Comparison of ENCODE assay signal across 19 cellular contexts in the genomic region with DNA sequence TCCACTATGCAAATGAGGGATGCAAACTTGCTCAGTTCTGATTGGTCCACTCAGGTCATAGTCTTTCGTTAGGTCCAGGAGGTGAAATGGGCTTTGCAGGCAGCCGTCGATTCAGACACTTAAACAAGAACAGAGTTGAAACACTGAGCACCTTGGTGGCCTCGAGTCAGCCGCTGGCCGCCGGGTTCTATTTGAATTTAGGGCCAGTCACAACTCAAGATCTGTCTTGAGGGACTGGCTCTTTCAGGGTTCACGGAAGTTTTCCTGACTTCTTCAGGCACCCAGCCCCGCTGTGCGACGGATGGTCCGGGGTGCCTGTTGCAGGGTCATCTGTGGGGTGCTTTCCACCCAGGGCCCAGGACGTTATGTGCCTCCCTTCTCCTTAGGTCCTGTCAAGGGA.
"Had no signal": no experiment of that assay in that cellular context is flagged by ENCODE, and none has a peak within 500 bp of the region (broad histone marks: within the 10 kb centered on the region; RNA-seq: fewer than 3 reads in every experiment).

No MANE protein-coding gene starts in this region.

- H3K27ac ChIP-seq: KMS-11, RWPE1 had no signal

- H3K9ac ChIP-seq: KMS-11, SK-N-SH had no signal

- DNase-seq: IMR-90, Kasumi-1, MM.1S, NCI-H1092 treated with DMSO at 0.1 percent for 48 hours, NCI-H1436, NCI-H187, NCI-H2029, NCI-H2081 treated with DMSO at 0.1 percent for 48 hours, NCI-H2171, NCI-H226, NCI-H446, NCI-H510A, NCI-H524 treated with DMSO at 0.1 percent for 48 hours, NCI-H69, NCI-H774, SHP77, SK-N-SH had no signal

- H3K9me3 ChIP-seq: SK-N-SH had no signal

- H3K4me2 ChIP-seq: KMS-11, SK-N-SH had no signal
